ENCODE assay signal across 15 cellular contexts in genomic region chr16:84446086-84446485, GRCh38.
"Had no signal": no experiment of that assay in that cellular context is flagged by ENCODE, and none has a peak within 500 bp of the region (broad histone marks: within the 10 kb centered on the region; RNA-seq: fewer than 3 reads in every experiment).

No MANE protein-coding gene starts in this region.

- H3K9me3 Mint-ChIP-seq: activated naive CD4-positive, alpha-beta T cell treated with anti-CD3 and anti-CD28 coated beads, Interleukin-2, amount 50 U/mL, for 72 hours; effector memory CD8-positive, alpha-beta T cell; naive thymus-derived CD8-positive, alpha-beta T cell; stimulated activated naive CD8-positive, alpha-beta T cell treated with anti-CD3 and anti-CD28 coated beads, Interleukin-15, Interleukin-2, amounts not matched to agents 100 ng/mL and 50 ng/mL, for 24 hours; type B pancreatic cell had no signal

- H3K4me3 Mint-ChIP-seq: effector memory CD8-positive, alpha-beta T cell; naive thymus-derived CD8-positive, alpha-beta T cell; stimulated activated naive CD8-positive, alpha-beta T cell treated with anti-CD3 and anti-CD28 coated beads, Interleukin-15, Interleukin-2, amounts not matched to agents 100 ng/mL and 50 ng/mL, for 24 hours; type B pancreatic cell had no signal

- H3K36me3 Mint-ChIP-seq: activated naive CD4-positive, alpha-beta T cell treated with anti-CD3 and anti-CD28 coated beads, Interleukin-2, amount 50 U/mL, for 72 hours; naive thymus-derived CD8-positive, alpha-beta T cell; type B pancreatic cell had no signal

- ATAC-seq: activated CD4-positive, CD25-positive, alpha-beta regulatory T cell treated with anti-CD3 and anti-CD28 coated beads, Interleukin-2, amount 50 U/mL, for 24 hours; activated naive CD4-positive, alpha-beta T cell treated with anti-CD3 and anti-CD28 coated beads, Interleukin-2, amount 50 U/mL, for 72 hours; effector memory CD8-positive, alpha-beta T cell; gastroesophageal sphincter; left lung; naive thymus-derived CD8-positive, alpha-beta T cell had no signal

- H3K27ac Mint-ChIP-seq: activated naive CD4-positive, alpha-beta T cell treated with anti-CD3 and anti-CD28 coated beads, Interleukin-2, amount 50 U/mL, for 72 hours; effector memory CD8-positive, alpha-beta T cell; stimulated activated naive CD8-positive, alpha-beta T cell treated with anti-CD3 and anti-CD28 coated beads, Interleukin-15, Interleukin-2, amounts not matched to agents 100 ng/mL and 50 ng/mL, for 24 hours; type B pancreatic cell had no signal

- DNase-seq: activated CD4-positive, alpha-beta T cell treated with anti-CD3 and anti-CD28 coated beads, Interleukin-2, amount 50 U/mL, for 1 hour; activated effector memory CD4-positive, alpha-beta T cell treated with Interleukin-2 at 50 U/mL for 16 hours; activated T-cell treated with anti-CD3 and anti-CD28 coated beads, Interleukin-2, amount 50 U/mL, for 1 hour; anterior cingulate cortex; dermis blood vessel endothelial cell; effector memory CD8-positive, alpha-beta T cell; left lung; stimulated activated CD4-positive, alpha-beta T cell treated with anti-CD3 and anti-CD28 coated beads, Interleukin-4, amount 100 ng/mL, for 4 hours; stimulated activated CD8-positive, alpha-beta memory T cell treated with anti-CD3 and anti-CD28 coated beads, Interleukin-4, amount 100 ng/mL, for 48 hours had no signal
